8 cellular contexts compared by ENCODE assay signal in genomic region chr9:115373000-115373709, GRCh38.
DNase-seq lines count a peak whose midpoint lies in the region; ATAC-seq and TF ChIP-seq lines count a peak whose summit lies in the region.

No MANE protein-coding gene starts in this region.

- TF ChIP-seq CTCF in brain microvascular endothelial cell (IDR thresholded peaks at IDR 0.05; ENCODE audit: low read depth, low read length, missing control alignments), result no peak

- H3K4me3 Mint-ChIP-seq in naive thymus-derived CD8-positive, alpha-beta T cell, result no peak overlapping the region

- peak; percentile 92 for ATAC-seq in HG03342 (IDR thresholded peaks at IDR 0.05; ENCODE audit: unreplicated experiment)
- no peak for ATAC-seq in naive thymus-derived CD8-positive, alpha-beta T cell

- H3K27ac ChIP-seq in brain microvascular endothelial cell, result peak overlapping the region; percentile 57

- peak; percentile 8 to 30 (median 20) for DNase-seq in stimulated activated CD4-positive, alpha-beta T cell treated with anti-CD3 and anti-CD28 coated beads, Interleukin-12 subunit alpha, Interleukin-12 subunit beta, amount 100 ng/mL, for 48 hours (ENCODE audit: low read depth in 2 of 3, low spot score in 1 of 3)
- DNase-seq in stimulated activated CD4-positive, alpha-beta T cell treated with anti-CD3 and anti-CD28 coated beads, Interleukin-4, amount 100 ng/mL, for 4 hours, result no peak
- DNase-seq in brain microvascular endothelial cell (peak; percentile 97), Kasumi-1 (lab: John Stamatoyannopoulos, UW) (no peak), foreskin melanocyte (no peak)
- DNase-seq in stimulated activated CD4-positive, alpha-beta T cell treated with anti-CD3 and anti-CD28 coated beads, Interleukin-4, amount 100 ng/mL, for 1 hour, result peak; percentile 14
- DNase-seq in naive thymus-derived CD8-positive, alpha-beta T cell, result no peak

- H3K36me3 Mint-ChIP-seq in naive thymus-derived CD8-positive, alpha-beta T cell, result no peaks in the 10 kb centered on the region

- POLR2A ChIA-PET in naive thymus-derived CD8-positive, alpha-beta T cell (lab: Charles Lee), result no interaction called here

- no peaks in the 10 kb centered on the region for H3K36me3 ChIP-seq in brain microvascular endothelial cell (replicated peaks)

- H3K27me3 Mint-ChIP-seq in naive thymus-derived CD8-positive, alpha-beta T cell, result peaks cover 0 to 6% (median 2%) of the 10 kb centered on the region in 5 donors

- no peaks in the 10 kb centered on the region for H3K4me1 Mint-ChIP-seq in naive thymus-derived CD8-positive, alpha-beta T cell

- no peak overlapping the region for H3K27ac Mint-ChIP-seq in naive thymus-derived CD8-positive, alpha-beta T cell

- H3K4me3 ChIP-seq in brain microvascular endothelial cell (ENCODE audit: low read depth, low read length), result no peak overlapping the region

- in situ Hi-C loops in brain microvascular endothelial cell (cut with HindIII; ENCODE audit: low pct_ligation_motif_present, low sequenced_read_pairs), result no loop called here

- H3K9me3 Mint-ChIP-seq in naive thymus-derived CD8-positive, alpha-beta T cell, result peaks cover 2 to 12% (median 5%) of the 10 kb centered on the region in 9 donors

- H3K27me3 ChIP-seq in brain microvascular endothelial cell (replicated peaks), result no peaks in the 10 kb centered on the region

Comparison
In these comparisons a context has a peak if more than half of its experiments do, and no peak if none do; other contexts are left out.
1. DNase-seq: peak in stimulated activated CD4-positive, alpha-beta T cell treated with anti-CD3 and anti-CD28 coated beads, Interleukin-12 subunit alpha, Interleukin-12 subunit beta, amount 100 ng/mL, for 48 hours (3 of 3), brain microvascular endothelial cell (single experiment) and stimulated activated CD4-positive, alpha-beta T cell treated with anti-CD3 and anti-CD28 coated beads, Interleukin-4, amount 100 ng/mL, for 1 hour (single experiment); none in stimulated activated CD4-positive, alpha-beta T cell treated with anti-CD3 and anti-CD28 coated beads, Interleukin-4, amount 100 ng/mL, for 4 hours (0 of 2), Kasumi-1 (0 of 2), foreskin melanocyte (single experiment) and naive thymus-derived CD8-positive, alpha-beta T cell (0 of 10).